ENCODE assay signal across 7 cellular contexts in genomic region chr19:46731584-46731983, GRCh38.
DNase-seq lines count a peak whose midpoint lies in the region; ATAC-seq lines count a peak whose summit lies in the region.
"Had no signal": no experiment of that assay in that cellular context is flagged by ENCODE, and none has a peak within 500 bp of the region (broad histone marks: within the 10 kb centered on the region; RNA-seq: fewer than 3 reads in every experiment).

No MANE protein-coding gene starts in this region.

- H3K9me3 Mint-ChIP-seq in activated naive CD8-positive, alpha-beta T cell treated with anti-CD3 and anti-CD28 coated beads, Interleukin-2, amount 50 U/mL, for 24 hours = no peaks in the 10 kb centered on the region

- DNase-seq in CD1c-positive myeloid dendritic cell (ENCODE audit: extremely low spot score) = peak; percentile 79
- DNase-seq in activated naive CD8-positive, alpha-beta T cell treated with anti-CD3 and anti-CD28 coated beads, Interleukin-2, amount 50 U/mL, for 24 hours = no peak
- DNase-seq in NCI-H446 treated with DMSO at 0.1 percent for 48 hours (lab: John Stamatoyannopoulos, UW) = no peak
- no peak for DNase-seq in NCI-H146 (lab: John Stamatoyannopoulos, UW)
- DNase-seq: DMS79, GOT3, NCI-H187 treated with DMSO at 0.1 percent for 48 hours had no signal

- peak overlapping the region; percentile 25 for H3K27ac Mint-ChIP-seq in activated naive CD8-positive, alpha-beta T cell treated with anti-CD3 and anti-CD28 coated beads, Interleukin-2, amount 50 U/mL, for 24 hours

- H3K27me3 Mint-ChIP-seq in activated naive CD8-positive, alpha-beta T cell treated with anti-CD3 and anti-CD28 coated beads, Interleukin-2, amount 50 U/mL, for 24 hours = no peaks in the 10 kb centered on the region

- H3K4me3 Mint-ChIP-seq in activated naive CD8-positive, alpha-beta T cell treated with anti-CD3 and anti-CD28 coated beads, Interleukin-2, amount 50 U/mL, for 24 hours = no peak overlapping the region

- H3K4me1 Mint-ChIP-seq in activated naive CD8-positive, alpha-beta T cell treated with anti-CD3 and anti-CD28 coated beads, Interleukin-2, amount 50 U/mL, for 24 hours = peaks cover 21% of the 10 kb centered on the region

- peaks cover 40% of the 10 kb centered on the region for H3K36me3 Mint-ChIP-seq in activated naive CD8-positive, alpha-beta T cell treated with anti-CD3 and anti-CD28 coated beads, Interleukin-2, amount 50 U/mL, for 24 hours (ENCODE audit: low read depth)

- no peak for ATAC-seq in activated naive CD8-positive, alpha-beta T cell treated with anti-CD3 and anti-CD28 coated beads, Interleukin-2, amount 50 U/mL, for 24 hours
